ENCODE assay signal across 8 cellular contexts in genomic region chr13:114065141-114065925, GRCh38.
DNase-seq lines count a peak whose midpoint lies in the region; ATAC-seq and TF ChIP-seq lines count a peak whose summit lies in the region.

No MANE protein-coding gene starts in this region.

- H3K9me3 ChIP-seq in DOHH2 (ENCODE audit: control insufficient read depth, insufficient read depth, low read length) = no peaks in the 10 kb centered on the region
- H3K9me3 ChIP-seq in colonic mucosa = no peaks in the 10 kb centered on the region

- intact Hi-C loops in colonic mucosa (cut with DNase I) = no loop called here

- no peak overlapping the region for H3K27ac ChIP-seq in DOHH2 (ENCODE audit: low read depth, low read length)
- peak overlapping the region; percentile 89 for H3K27ac ChIP-seq in colonic mucosa

- H3K4me3 ChIP-seq in DOHH2 (ENCODE audit: low read length) (no peak overlapping the region), colonic mucosa (no peak overlapping the region)

- peak; percentile 54 for ATAC-seq in HG02588 (IDR thresholded peaks at IDR 0.05; ENCODE audit: unreplicated experiment)
- peak; percentile 82 for ATAC-seq in left lobe of liver

- H3K27me3 ChIP-seq in DOHH2 (ENCODE audit: control insufficient read depth, low read length) = 0 out of 2 replicates have a peak, but pooled peaks cover 2% of the 10 kb centered on the region
- H3K27me3 ChIP-seq in colonic mucosa = no peaks in the 10 kb centered on the region

- CTCF ChIA-PET in activated CD4-positive, alpha-beta T cell treated with anti-CD3 and anti-CD28 coated beads, Interleukin-2, amount 10 ng/mL, durations not matched to agents 7 days and 5 days (lab: Charles Lee) = interaction anchor here (0.6 to 1.6 kb wide), 7 partner anchors 10 to 159 kb away, joined by 3 to 5 read pairs (median 3); no protein-coding TSS in a partner anchor

- DNase-seq in NCI-H2227 treated with DMSO at 0.1 percent for 48 hours (lab: John Stamatoyannopoulos, UW) (peak; percentile 69), colonic mucosa (peak; percentile 68), left lobe of liver (ENCODE audit: low spot score) (peak; percentile 75), NK-92 (lab: John Stamatoyannopoulos, UW; ENCODE audit: unreplicated experiment) (no peak)
- DNase-seq in activated CD4-positive, alpha-beta T cell treated with anti-CD3 and anti-CD28 coated beads, Interleukin-2, amount 10 ng/mL, durations not matched to agents 7 days and 5 days = peak; percentile 66
- peak; percentile 88 for DNase-seq in stimulated activated CD4-positive, alpha-beta T cell treated with anti-CD3 and anti-CD28 coated beads, Interleukin-1b, Interleukin-23, amount 100 ng/mL, for 48 hours

- peak overlapping the region; percentile 54 to 81 for H3K9ac ChIP-seq in colonic mucosa (ENCODE audit: low read depth in 2 of 2, low read length in 2 of 2)

- no peaks in the 10 kb centered on the region for H3K9me3 Mint-ChIP-seq in activated CD4-positive, alpha-beta T cell treated with anti-CD3 and anti-CD28 coated beads, Interleukin-2, amount 10 ng/mL, durations not matched to agents 7 days and 5 days

- H3F3A ChIP-seq in DOHH2 (ENCODE audit: control insufficient read depth, insufficient read depth) = peaks cover 15% of the 10 kb centered on the region; the same call in 1 of the 2 replicates

- POLR2A ChIA-PET in activated CD4-positive, alpha-beta T cell treated with anti-CD3 and anti-CD28 coated beads, Interleukin-2, amount 10 ng/mL, durations not matched to agents 7 days and 5 days (lab: Charles Lee) = no interaction called here

- no peaks in the 10 kb centered on the region for H3K9me2 ChIP-seq in DOHH2 (replicated peaks; ENCODE audit: control insufficient read depth, low read length)

- TF ChIP-seq CTCF in DOHH2 (IDR thresholded peaks at IDR 0.05; ENCODE audit: low read depth, low read length, poor library complexity, severe bottlenecking) (no peak), colonic mucosa (IDR thresholded peaks at IDR 0.05) (no peak)

- H3K36me3 Mint-ChIP-seq in activated CD4-positive, alpha-beta T cell treated with anti-CD3 and anti-CD28 coated beads, Interleukin-2, amount 10 ng/mL, durations not matched to agents 7 days and 5 days (ENCODE audit: low read depth) = peaks cover 52% of the 10 kb centered on the region

- H3K4me1 ChIP-seq in DOHH2 (ENCODE audit: control insufficient read depth, low read length) (peaks cover 41% of the 10 kb centered on the region), colonic mucosa (peaks cover 14% of the 10 kb centered on the region)

- H4K20me1 ChIP-seq in DOHH2 (ENCODE audit: control insufficient read depth, insufficient read depth, low read depth, low read length) = no peaks in the 10 kb centered on the region

- no peaks in the 10 kb centered on the region for H3K27me3 Mint-ChIP-seq in activated CD4-positive, alpha-beta T cell treated with anti-CD3 and anti-CD28 coated beads, Interleukin-2, amount 10 ng/mL, durations not matched to agents 7 days and 5 days

- peaks cover 62% of the 10 kb centered on the region for H3K4me1 Mint-ChIP-seq in activated CD4-positive, alpha-beta T cell treated with anti-CD3 and anti-CD28 coated beads, Interleukin-2, amount 10 ng/mL, durations not matched to agents 7 days and 5 days

- H3K36me3 ChIP-seq in DOHH2 (ENCODE audit: control insufficient read depth, low read length) (no peaks in the 10 kb centered on the region), colonic mucosa (no peaks in the 10 kb centered on the region)

- peak overlapping the region; percentile 92 for H3K27ac Mint-ChIP-seq in activated CD4-positive, alpha-beta T cell treated with anti-CD3 and anti-CD28 coated beads, Interleukin-2, amount 10 ng/mL, durations not matched to agents 7 days and 5 days

- H3K79me2 ChIP-seq in DOHH2 (ENCODE audit: control insufficient read depth, low read length) = no peaks in the 10 kb centered on the region

- H3K4me2 ChIP-seq in DOHH2 (ENCODE audit: low read length) = peak overlapping the region; percentile 66

- peak overlapping the region; percentile 69 for H3K4me3 Mint-ChIP-seq in activated CD4-positive, alpha-beta T cell treated with anti-CD3 and anti-CD28 coated beads, Interleukin-2, amount 10 ng/mL, durations not matched to agents 7 days and 5 days
